Comparison of ENCODE assay signal across 17 cellular contexts in the genomic region with DNA sequence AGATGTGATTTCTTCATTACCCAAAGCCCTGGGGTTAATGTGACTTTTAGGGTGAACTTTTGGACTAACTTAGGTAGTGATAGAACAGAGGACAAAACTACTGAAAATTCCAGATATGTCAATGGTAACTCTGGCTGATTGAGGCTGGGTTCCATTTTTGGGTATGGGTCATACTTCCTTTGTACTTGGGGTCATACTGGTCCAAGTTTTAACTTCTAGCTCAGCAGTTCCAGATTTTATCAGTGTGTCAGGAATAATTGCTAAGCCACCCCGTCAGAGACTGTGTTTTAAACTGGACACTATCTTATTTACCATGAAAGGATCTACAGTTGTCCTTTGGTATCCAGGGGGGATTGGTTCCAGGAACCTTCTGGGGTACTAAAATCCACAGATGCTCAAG. TPM values are rescaled to one million over a fixed set of nuclear protein-coding genes. Genes with fewer than 3 reads are reported as not detected.
A peak's percentile ranks its signal among the peaks of the same experiment; 100 is the strongest.
DNase-seq lines count a peak whose midpoint lies in the region; ATAC-seq, FAIRE-seq and TF ChIP-seq lines count a peak whose summit lies in the region.
"Had no signal": no experiment of that assay in that cellular context is flagged by ENCODE, and none has a peak within 500 bp of the region (broad histone marks: within the 10 kb centered on the region; RNA-seq: fewer than 3 reads in every experiment).

No MANE protein-coding gene starts in this region.

- H2BK5ac ChIP-seq in mesenchymal stem cell (ENCODE audit: low read depth, low read length, poor library complexity, severe bottlenecking): no peak overlapping the region

- no peak overlapping the region for H2AFZ ChIP-seq in mesenchymal stem cell (ENCODE audit: low read depth, low read length)

- H3K36me3 ChIP-seq in mesenchymal stem cell (ENCODE audit: control insufficient read depth in 1 of 2, insufficient read depth in 2 of 2, low read depth in 1 of 2, low read length in 2 of 2) (no peaks in the 10 kb centered on the region), tibial nerve (no peaks in the 10 kb centered on the region)
- H3K36me3 ChIP-seq: prostate gland had no signal

- no peaks in the 10 kb centered on the region for H3K27me3 Mint-ChIP-seq in activated naive CD4-positive, alpha-beta T cell treated with anti-CD3 and anti-CD28 coated beads for 36 hours (ENCODE audit: low read depth)
- H3K27me3 Mint-ChIP-seq in activated CD4-positive, alpha-beta memory T cell treated with anti-CD3 and anti-CD28 coated beads, Interleukin-2, amount 10 ng/mL, durations not matched to agents 7 days and 5 days: no peaks in the 10 kb centered on the region

- H3K4me3 Mint-ChIP-seq in activated naive CD4-positive, alpha-beta T cell treated with anti-CD3 and anti-CD28 coated beads for 36 hours: peak overlapping the region; percentile 98
- H3K4me3 Mint-ChIP-seq in activated CD4-positive, alpha-beta memory T cell treated with anti-CD3 and anti-CD28 coated beads, Interleukin-2, amount 10 ng/mL, durations not matched to agents 7 days and 5 days: peak overlapping the region; percentile 48

- peaks cover 20% of the 10 kb centered on the region for H3K79me1 ChIP-seq in mesenchymal stem cell (replicated peaks; ENCODE audit: low read length, poor library complexity, severe bottlenecking)

- POLR2A ChIA-PET in activated CD4-positive, alpha-beta memory T cell treated with anti-CD3 and anti-CD28 coated beads, Interleukin-2, amount 10 ng/mL, durations not matched to agents 7 days and 5 days (lab: Charles Lee): interaction anchor here (22.0 kb wide), 1 partner anchor 17 kb away, joined by 997 read pairs; no protein-coding TSS in a partner anchor

- peaks cover 67% of the 10 kb centered on the region for H3K4me1 Mint-ChIP-seq in activated naive CD4-positive, alpha-beta T cell treated with anti-CD3 and anti-CD28 coated beads for 36 hours (ENCODE audit: low read depth)
- H3K4me1 Mint-ChIP-seq in activated CD4-positive, alpha-beta memory T cell treated with anti-CD3 and anti-CD28 coated beads, Interleukin-2, amount 10 ng/mL, durations not matched to agents 7 days and 5 days: peaks cover 75% of the 10 kb centered on the region

- H2AK5ac ChIP-seq in mesenchymal stem cell (ENCODE audit: low read length, severe bottlenecking): no peak overlapping the region

- TF ChIP-seq CTCF in tibial nerve (IDR thresholded peaks at IDR 0.05): no peak

- no peak overlapping the region for H3K4me3 ChIP-seq in mesenchymal stem cell (ENCODE audit: insufficient read depth in 1 of 2, low read depth in 1 of 2, low read length in 2 of 2)
- no peak overlapping the region for H3K4me3 ChIP-seq in tibial nerve
- H3K4me3 ChIP-seq: prostate gland, SK-N-MC, testis had no signal

- H3K4me1 ChIP-seq in mesenchymal stem cell (ENCODE audit: control insufficient read depth, insufficient read depth, low read depth, low read length): no peaks in the 10 kb centered on the region
- peaks cover 5 to 37% (median 14%) of the 10 kb centered on the region in 4 donors for H3K4me1 ChIP-seq in tibial nerve

- FAIRE-seq in HTR-8/SVneo (lab: Jason Lieb, UNC): no peak

- no peaks in the 10 kb centered on the region for H3K27me3 ChIP-seq in mesenchymal stem cell (ENCODE audit: control insufficient read depth in 1 of 2, insufficient read depth in 1 of 2, low read length in 2 of 2)
- H3K27me3 ChIP-seq in tibial nerve: no peaks in the 10 kb centered on the region
- H3K27me3 ChIP-seq: testis had no signal

- H4K8ac ChIP-seq in mesenchymal stem cell (ENCODE audit: low read length): no peak overlapping the region

- WGBS in mesenchymal stem cell: 80% methylated on average over 1 of the region's 1 CpG
- 57 to 67% methylated on average over 1 of the region's 1 CpG for WGBS in tibial nerve, 2 donors

- no peaks in the 10 kb centered on the region for H3K9me3 Mint-ChIP-seq in activated naive CD4-positive, alpha-beta T cell treated with anti-CD3 and anti-CD28 coated beads for 36 hours
- H3K9me3 Mint-ChIP-seq in activated CD4-positive, alpha-beta memory T cell treated with anti-CD3 and anti-CD28 coated beads, Interleukin-2, amount 10 ng/mL, durations not matched to agents 7 days and 5 days: no peaks in the 10 kb centered on the region

- no peak overlapping the region for H3K14ac ChIP-seq in mesenchymal stem cell (ENCODE audit: low read length in 2 of 2)

- H3K27ac Mint-ChIP-seq in activated naive CD4-positive, alpha-beta T cell treated with anti-CD3 and anti-CD28 coated beads for 36 hours: peak overlapping the region; percentile 99
- H3K27ac Mint-ChIP-seq in activated CD4-positive, alpha-beta memory T cell treated with anti-CD3 and anti-CD28 coated beads, Interleukin-2, amount 10 ng/mL, durations not matched to agents 7 days and 5 days: peak overlapping the region; percentile 67

- H3K18ac ChIP-seq in mesenchymal stem cell (ENCODE audit: low read depth in 1 of 2, low read length in 2 of 2): no peak overlapping the region

- ATAC-seq in HG03196 (IDR thresholded peaks at IDR 0.05; ENCODE audit: unreplicated experiment) (no peak), HG02884 (IDR thresholded peaks at IDR 0.05; ENCODE audit: unreplicated experiment) (no peak)
- ATAC-seq: PC-3 had no signal

- H3K4ac ChIP-seq in mesenchymal stem cell (ENCODE audit: low read depth in 1 of 2, low read length in 2 of 2): no peak overlapping the region

- H3K27ac ChIP-seq in mesenchymal stem cell (ENCODE audit: low read length, poor library complexity, severe bottlenecking) (no peak overlapping the region), tibial nerve (peak overlapping the region in 3 of 4 donors; percentile 21 to 58 (median 40))
- H3K27ac ChIP-seq: prostate gland, SK-N-MC, WERI-Rb-1 had no signal

- intact Hi-C loops in activated naive CD4-positive, alpha-beta T cell treated with anti-CD3 and anti-CD28 coated beads for 36 hours (cut with micrococcal nuclease): no loop called here

- CTCF ChIA-PET in activated naive CD4-positive, alpha-beta T cell treated with anti-CD3 and anti-CD28 coated beads for 36 hours (lab: Charles Lee): interaction anchor here (1.0 kb wide), 1 partner anchor 39 kb away, joined by 4 read pairs; no protein-coding TSS in a partner anchor
- CTCF ChIA-PET in activated CD4-positive, alpha-beta memory T cell treated with anti-CD3 and anti-CD28 coated beads, Interleukin-2, amount 10 ng/mL, durations not matched to agents 7 days and 5 days (lab: Charles Lee): interaction anchor here (1.4 kb wide), 1 partner anchor 39 kb away, joined by 4 read pairs; no protein-coding TSS in a partner anchor

- H4K91ac ChIP-seq in mesenchymal stem cell (ENCODE audit: low read length): no peak overlapping the region

- peak overlapping the region; percentile 10 for H3K9ac ChIP-seq in mesenchymal stem cell (ENCODE audit: low read length)

- H3K4me2 ChIP-seq in mesenchymal stem cell (ENCODE audit: low read length, poor library complexity, severe bottlenecking): no peak overlapping the region

- no peak overlapping the region for H3K23ac ChIP-seq in mesenchymal stem cell (ENCODE audit: low read length in 2 of 2)

- H3K9me3 ChIP-seq in mesenchymal stem cell (ENCODE audit: control insufficient read depth, low read length) (no peaks in the 10 kb centered on the region), tibial nerve (no peaks in the 10 kb centered on the region)
- H3K9me3 ChIP-seq: prostate gland, testis had no signal

- H2BK15ac ChIP-seq in mesenchymal stem cell (ENCODE audit: low read depth, poor library complexity, severe bottlenecking): no peak overlapping the region

- H3K36me3 Mint-ChIP-seq in activated naive CD4-positive, alpha-beta T cell treated with anti-CD3 and anti-CD28 coated beads for 36 hours (ENCODE audit: low read depth): peaks cover 70% of the 10 kb centered on the region
- peaks cover 52% of the 10 kb centered on the region for H3K36me3 Mint-ChIP-seq in activated CD4-positive, alpha-beta memory T cell treated with anti-CD3 and anti-CD28 coated beads, Interleukin-2, amount 10 ng/mL, durations not matched to agents 7 days and 5 days (ENCODE audit: low read depth)

- H2BK12ac ChIP-seq in mesenchymal stem cell (ENCODE audit: low read length in 2 of 2): no peak overlapping the region

- TF ChIP-seq EP300 in tibial nerve (IDR thresholded peaks at IDR 0.05): no peak

- DNase-seq in activated naive CD4-positive, alpha-beta T cell treated with anti-CD3 and anti-CD28 coated beads for 36 hours: no peak
- no peak for DNase-seq in activated naive CD4-positive, alpha-beta T cell treated with anti-CD3 and anti-CD28 coated beads, Interleukin-2, amount 50 U/mL, for 16 hours
- no peak for DNase-seq in activated CD4-positive, alpha-beta memory T cell treated with anti-CD3 and anti-CD28 coated beads, Interleukin-2, amount 10 ng/mL, durations not matched to agents 7 days and 5 days
- DNase-seq in mesenchymal stem cell: no peak
- DNase-seq in tibial nerve (ENCODE audit: low spot score in 2 of 2): no peak
- no peak for DNase-seq in HTR-8/SVneo (ENCODE audit: insufficient read length, low spot score)
- DNase-seq: dermis blood vessel endothelial cell, kidney glomerular epithelial cell, NCI-H187, NCI-H510A treated with DMSO at 0.1 percent for 48 hours, PC-3, testis, WERI-Rb-1 had no signal

- TF ChIP-seq POLR2A in tibial nerve (IDR thresholded peaks at IDR 0.05): no peak

- H2BK120ac ChIP-seq in mesenchymal stem cell (ENCODE audit: low read depth, low read length): no peak overlapping the region

RNA-seq across cellular contexts. Expression of a gene that starts 4.0 kb away (rescaled TPM):
- total RNA-seq in activated naive CD4-positive, alpha-beta T cell treated with anti-CD3 and anti-CD28 coated beads for 36 hours: 100 to 1,000 TPM; 390 to 391 TPM
- 100 to 1,000 TPM; 172 to 173 TPM for total RNA-seq in activated CD4-positive, alpha-beta memory T cell treated with anti-CD3 and anti-CD28 coated beads, Interleukin-2, amount 10 ng/mL, durations not matched to agents 7 days and 5 days
- 24.8 TPM for polyA plus RNA-seq in mesenchymal stem cell (2013, experiment 1 of 2)
- polyA plus RNA-seq in mesenchymal stem cell (2013, experiment 2 of 2): 25.6 TPM
- 10 to 100 TPM; 36.7 to 55.2 (median 45.1) TPM for total RNA-seq in tibial nerve
